In genomic region chr2:191443446-191443845, GRCh38 we compare ENCODE assay signal across 24 cellular contexts.
"Had no signal": no experiment of that assay in that cellular context is flagged by ENCODE, and none has a peak within 500 bp of the region (broad histone marks: within the 10 kb centered on the region; RNA-seq: fewer than 3 reads in every experiment).

No MANE protein-coding gene starts in this region.

- H3K9ac ChIP-seq: parathyroid adenoma had no signal

- H3K27me3 ChIP-seq: hepatocyte, right atrium auricular region, stomach, testis, thyroid gland, transverse colon, upper lobe of left lung, vagina had no signal

- H3K4me3 ChIP-seq: hepatocyte, lower lobe of right lung, psoas muscle, right atrium auricular region, skin epidermis, stomach, testis, thyroid gland, transverse colon, upper lobe of left lung, vagina had no signal

- H3K9me3 ChIP-seq: lower lobe of right lung, psoas muscle, right atrium auricular region, stomach, testis, thyroid gland, transverse colon, upper lobe of left lung, vagina had no signal

- H2AFZ ChIP-seq: hepatocyte, parathyroid adenoma had no signal

- H3K79me2 ChIP-seq: hepatocyte, parathyroid adenoma had no signal

- H3K27ac ChIP-seq: hepatocyte, lower lobe of right lung, parathyroid adenoma, psoas muscle, right atrium auricular region, stomach, testis, thyroid gland, transverse colon, upper lobe of left lung, vagina had no signal

- H3K36me3 ChIP-seq: lower lobe of right lung, right atrium auricular region, stomach, thyroid gland, transverse colon, upper lobe of left lung, vagina had no signal

- H3K4me2 ChIP-seq: hepatocyte had no signal

- DNase-seq: islet precursor cell; left ventricle myocardium superior; lower lobe of right lung; mammary epithelial cell; mesenchymal stem cell; naive thymus-derived CD8-positive, alpha-beta T cell; nucleus accumbens; psoas muscle; stimulated activated CD4-positive, alpha-beta T cell treated with anti-CD3 and anti-CD28 coated beads, Interleukin-12 subunit alpha, Interleukin-12 subunit beta, amount 100 ng/mL, for 4 hours; stimulated activated CD4-positive, alpha-beta T cell treated with anti-CD3 and anti-CD28 coated beads, Interleukin-15, amount 100 ng/mL, for 24 hours; stimulated activated CD4-positive, alpha-beta T cell treated with anti-CD3 and anti-CD28 coated beads, Interleukin-2, amount 100 ng/mL, for 24 hours; stimulated activated CD4-positive, alpha-beta T cell treated with anti-CD3 and anti-CD28 coated beads, Interleukin-4, amount 100 ng/mL, for 1 hour; stimulated activated naive B cell treated with anti-CD40 and anti-IgM and Interleukin-4, amounts not matched to agents 10 μg/mL and 1 μg/mL and 100 μg/mL, for 72 hours; stimulated activated naive CD8-positive, alpha-beta T cell treated with anti-CD3 and anti-CD28 coated beads, Interleukin-15, Interleukin-2, amounts not matched to agents 100 U/mL and 50 U/mL, for 24 hours; stomach; testis; thyroid gland; transverse colon; upper lobe of left lung had no signal

- H3K4me1 ChIP-seq: lower lobe of right lung, parathyroid adenoma, psoas muscle, right atrium auricular region, stomach, testis, transverse colon, upper lobe of left lung, vagina had no signal
